In genomic region chr5:157610990-157611389, GRCh38 we compare ENCODE assay signal across 1 cellular context.
TF ChIP-seq lines count a peak whose summit lies in the region.

No MANE protein-coding gene starts in this region.

TF ChIP-seq in SK-N-SH, 30 proteins besides CTCF, POLR2A, EP300 and RAD21:
- TF ChIP-seq NFIC (IDR thresholded peaks at IDR 0.05; ENCODE audit: borderline replicate concordance) (no peak), FOXJ3 (CRISPR knock-in tag; IDR thresholded peaks at IDR 0.05) (no peak), EZH2phosphoT487 (IDR thresholded peaks at IDR 0.05; ENCODE audit: borderline replicate concordance, low read depth) (no peak), FOSL2 (IDR thresholded peaks at IDR 0.05; ENCODE audit: borderline replicate concordance, low read depth) (no peak), ELF1 (IDR thresholded peaks at IDR 0.05) (no peak), MEF2A (IDR thresholded peaks at IDR 0.05; ENCODE audit: borderline replicate concordance, low read depth) (no peak), JUND (IDR thresholded peaks at IDR 0.05) (no peak), REST (IDR thresholded peaks at IDR 0.05; ENCODE audit: low read depth, low read length) (no peak)
